14 cellular contexts compared by ENCODE assay signal in the genomic region with DNA sequence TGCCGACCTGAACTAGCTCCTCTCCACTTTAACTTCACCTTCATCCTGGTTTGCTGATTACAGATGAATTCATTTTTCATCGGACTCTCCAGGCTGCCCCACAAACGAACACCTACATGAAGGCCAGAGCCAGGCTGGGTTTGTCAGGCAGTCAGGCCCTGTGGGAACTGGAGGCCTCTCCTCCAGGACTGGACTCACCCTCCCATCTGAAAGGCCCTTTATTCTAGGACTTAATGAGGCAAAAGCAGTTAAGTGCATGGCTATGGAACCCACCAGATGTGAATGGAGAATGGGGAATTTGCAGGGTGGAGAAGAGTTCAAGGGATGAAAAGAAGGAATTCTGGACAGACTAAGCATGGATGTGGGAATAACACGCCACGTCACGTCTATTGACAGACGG.
DNase-seq lines count a peak whose midpoint lies in the region; ATAC-seq, FAIRE-seq and TF ChIP-seq lines count a peak whose summit lies in the region.
"Had no signal": no experiment of that assay in that cellular context is flagged by ENCODE, and none has a peak within 500 bp of the region (broad histone marks: within the 10 kb centered on the region; RNA-seq: fewer than 3 reads in every experiment).

No MANE protein-coding gene starts in this region.

- WGBS in liver, result 78% methylated on average over 7 of the region's 7 CpGs
- WGBS in HepG2 (ENCODE audit: low lambda C conversion rate), result 65% methylated on average over 7 of the region's 7 CpGs
- 92% methylated on average over 7 of the region's 7 CpGs for WGBS in endodermal cell (ENCODE audit: insufficient coverage in 1 of 2, insufficient read length in 1 of 2), 2 experiments

- H3K9me3 ChIP-seq in liver (ENCODE audit: control insufficient read depth in 4 of 4, low read length in 3 of 4) (no peaks in the 10 kb centered on the region), HepG2 (ENCODE audit: low read length) (no peaks in the 10 kb centered on the region), endodermal cell (ENCODE audit: control insufficient read depth, low read length) (peaks cover 5% of the 10 kb centered on the region), vagina (no peaks in the 10 kb centered on the region)

- TF ChIP-seq EP300 in HepG2 (IDR thresholded peaks at IDR 0.05; ENCODE audit: low read depth in 2 of 2, low read length in 2 of 2) (no peak), HepG2 (CRISPR knock-in tag; IDR thresholded peaks at IDR 0.05; ENCODE audit: borderline replicate concordance) (no peak)

- no peak overlapping the region for H3K4me2 ChIP-seq in HepG2 (ENCODE audit: low read depth, low read length)

- peak overlapping the region; percentile 39 to 99 for H3K27ac ChIP-seq in liver (ENCODE audit: low read depth in 1 of 2, low read length in 2 of 2)
- no peak overlapping the region for H3K27ac ChIP-seq in HepG2 (ENCODE audit: extremely low read length, insufficient read depth, low read length)
- peak overlapping the region; percentile 45 for H3K27ac ChIP-seq in endodermal cell (ENCODE audit: low read depth, low read length)
- peak overlapping the region; percentile 97 for H3K27ac ChIP-seq in vagina
- H3K27ac ChIP-seq: C4-2B had no signal

- peak overlapping the region; percentile 74 for H3K4me3 Mint-ChIP-seq in endodermal cell
- H3K4me3 Mint-ChIP-seq in nephron, result peak overlapping the region; percentile 65 to 98 (median 96)
- H3K4me3 Mint-ChIP-seq: dendritic cell treated with granulocyte-macrophage colony-stimulating factor and Interleukin-4, amounts not matched to agents 40 ng/mL and 50 ng/mL, for 4 days had no signal

- no peak for TF ChIP-seq POLR2A in HepG2 (IDR thresholded peaks at IDR 0.05; ENCODE audit: insufficient read depth in 1 of 2, low read depth in 2 of 2, low read length in 2 of 2)
- no peak for TF ChIP-seq POLR2A in vagina (IDR thresholded peaks at IDR 0.05)

- BruUV-seq in HepG2 (replicated peaks; lab: Mats Ljungman, UMichigan), result no TSS peak

- ATAC-seq in HepG2 (no peak), GM19328 (IDR thresholded peaks at IDR 0.05; ENCODE audit: unreplicated experiment) (no peak)

- no peaks in the 10 kb centered on the region for H3K79me2 ChIP-seq in HepG2 (ENCODE audit: insufficient read depth, low read length)

- TF ChIP-seq RAD21 in liver (IDR thresholded peaks at IDR 0.05) (no peak), HepG2 (CRISPR knock-in tag; IDR thresholded peaks at IDR 0.05) (no peak)

- POLR2A ChIA-PET in HepG2 (lab: Yijun Ruan, JAX), result no interaction called here

- DNase-seq in HepG2 (ENCODE audit: low spot score) (no peak), endodermal cell (peak; percentile 53), vagina (ENCODE audit: extremely low spot score in 2 of 2) (no peak), NCI-H82 (lab: John Stamatoyannopoulos, UW) (no peak), HUDEP-2 (lab: John Stamatoyannopoulos, UW; ENCODE audit: unreplicated experiment in 76 of 76) (no peak)
- DNase-seq: activated CD4-positive, CD25-positive, alpha-beta regulatory T cell; NCI-H1930; stimulated activated CD4-positive, alpha-beta T cell treated with anti-CD3 and anti-CD28 coated beads, Interleukin-2, amount 100 ng/mL, for 48 hours had no signal

- H3K27me3 Mint-ChIP-seq in endodermal cell (ENCODE audit: insufficient read depth) (no peaks in the 10 kb centered on the region), nephron (ENCODE audit: low read depth) (no peaks in the 10 kb centered on the region)
- H3K27me3 Mint-ChIP-seq: dendritic cell treated with granulocyte-macrophage colony-stimulating factor and Interleukin-4, amounts not matched to agents 40 ng/mL and 50 ng/mL, for 4 days had no signal

- H3K27ac Mint-ChIP-seq in endodermal cell (peak overlapping the region; percentile 57), nephron (peak overlapping the region; percentile 92 to 98 (median 94))
- H3K27ac Mint-ChIP-seq: activated T-helper 2 cell treated with anti-CD3 and anti-CD28 coated beads, Interferon-gamma antibody, Interleukin-2, Interleukin-4, amounts not matched to agents 10 μg/mL and 5 μg/mL and 100 μg/mL, durations not matched to agents 14 hours and 24 hours and 36 hours had no signal

- no peaks in the 10 kb centered on the region for H4K20me1 ChIP-seq in HepG2 (ENCODE audit: insufficient read depth, low read length)

- no peak overlapping the region for H2AFZ ChIP-seq in HepG2 (ENCODE audit: low read length)

- CTCF ChIA-PET in HepG2 (lab: Yijun Ruan, JAX; ENCODE audit: low intra/inter-chr PET ratio, low total read pairs), result no interaction called here

- peaks cover 3% of the 10 kb centered on the region for H3K9me3 Mint-ChIP-seq in endodermal cell
- no peaks in the 10 kb centered on the region for H3K9me3 Mint-ChIP-seq in nephron
- H3K9me3 Mint-ChIP-seq: dendritic cell treated with granulocyte-macrophage colony-stimulating factor and Interleukin-4, amounts not matched to agents 40 ng/mL and 50 ng/mL, for 4 days had no signal

- intact Hi-C loops in HepG2 (cut with micrococcal nuclease; ENCODE audit: unreplicated experiment) (no loop called here), vagina (cut with DNase I) (loop anchor here (2.0 to 5.0 kb wide), 2 partner anchors 51 to 727 kb away; partner anchors contain the start of gene ZNF438)

- peaks cover 3% of the 10 kb centered on the region for H3K36me3 Mint-ChIP-seq in endodermal cell (ENCODE audit: low read depth)
- no peaks in the 10 kb centered on the region for H3K36me3 Mint-ChIP-seq in nephron (ENCODE audit: low read depth)

- H3K9ac ChIP-seq in liver (ENCODE audit: low read depth in 1 of 2, low read length in 2 of 2), result no peak overlapping the region
- H3K9ac ChIP-seq in HepG2 (ENCODE audit: insufficient read depth, low read depth, low read length), result no peak overlapping the region
- no peak overlapping the region for H3K9ac ChIP-seq in endodermal cell (ENCODE audit: extremely low read depth, low read length, poor library complexity, severe bottlenecking)

- H3K4me1 Mint-ChIP-seq in endodermal cell (peaks cover 55% of the 10 kb centered on the region), nephron (peaks cover 86% of the 10 kb centered on the region)

- FAIRE-seq in HepG2 (lab: Jason Lieb, UNC), result no peak

- H3K4me1 ChIP-seq in liver (ENCODE audit: control insufficient read depth in 4 of 4, insufficient read depth in 4 of 4, low read length in 3 of 4), result peaks cover 3 to 38% (median 27%) of the 10 kb centered on the region in 4 donors
- peaks cover 30% of the 10 kb centered on the region for H3K4me1 ChIP-seq in HepG2 (ENCODE audit: insufficient read depth, low read length)
- H3K4me1 ChIP-seq in endodermal cell (ENCODE audit: control insufficient read depth, insufficient read depth, low read length), result peaks cover 8% of the 10 kb centered on the region
- peaks cover 44% of the 10 kb centered on the region for H3K4me1 ChIP-seq in vagina

- in situ Hi-C loops in HepG2 (cut with HindIII; ENCODE audit: extremely low pct_ligation_motif_present, low pct_unique_long_range_greater_than_20kb), result loop anchor here (25.0 kb wide), 1 partner anchor 971 kb away; no protein-coding TSS in a partner anchor

- H3K27me3 ChIP-seq in liver (ENCODE audit: control insufficient read depth in 4 of 4, insufficient read depth in 4 of 4, low read length in 3 of 4) (no peaks in the 10 kb centered on the region), HepG2 (ENCODE audit: control insufficient read depth in 1 of 2, insufficient read depth in 2 of 2, low read length in 2 of 2) (peaks cover 0 to 9% of the 10 kb centered on the region in 2 experiments; a peak in 3 of 5 replicates), endodermal cell (ENCODE audit: control insufficient read depth, insufficient read depth, low read length, poor library complexity, severe bottlenecking) (no peaks in the 10 kb centered on the region), vagina (no peaks in the 10 kb centered on the region)

- H3K36me3 ChIP-seq in liver (ENCODE audit: control insufficient read depth in 4 of 4, insufficient read depth in 3 of 4, low read depth in 1 of 4, low read length in 3 of 4) (no peaks in the 10 kb centered on the region), HepG2 (replicated peaks in 1 of 2; ENCODE audit: control insufficient read depth in 1 of 2, insufficient read depth in 2 of 2, low read length in 2 of 2) (no peaks in the 10 kb centered on the region), endodermal cell (ENCODE audit: control insufficient read depth, insufficient read depth, low read length) (no peaks in the 10 kb centered on the region), vagina (no peaks in the 10 kb centered on the region)

- TF ChIP-seq CTCF in liver (IDR thresholded peaks at IDR 0.05; ENCODE audit: low read depth, low read length, missing input control) (no peak), HepG2 (CRISPR knock-in tag; IDR thresholded peaks at IDR 0.05) (no peak), endodermal cell (conservative IDR thresholded peaks at IDR 0.05) (no peak), nephron (IDR thresholded peaks at IDR 0.05; ENCODE audit: unreplicated experiment in 3 of 3) (no peak), vagina (IDR thresholded peaks at IDR 0.05) (no peak)

- no peak overlapping the region for H3K4me3 ChIP-seq in liver (ENCODE audit: low read depth in 1 of 3, low read length in 3 of 3)
- H3K4me3 ChIP-seq in HepG2 (replicated peaks in 1 of 3; ENCODE audit: insufficient read depth in 1 of 3, low read depth in 2 of 3, low read length in 3 of 3), result no peak overlapping the region
- H3K4me3 ChIP-seq in endodermal cell (ENCODE audit: low read length), result no peak overlapping the region
- no peak overlapping the region for H3K4me3 ChIP-seq in vagina

TF ChIP-seq in liver, 16 proteins besides CTCF, POLR2A, EP300 and RAD21 (continues in another document):
- TF ChIP-seq NR2F2 (IDR thresholded peaks at IDR 0.05) (no peak), SP1 (IDR thresholded peaks at IDR 0.05) (no peak), RXRA (IDR thresholded peaks at IDR 0.05) (no peak), JUND (IDR thresholded peaks at IDR 0.05) (no peak)

TF ChIP-seq in HepG2, 621 proteins besides CTCF, POLR2A, EP300 and RAD21:
- TF ChIP-seq REPIN1 (CRISPR knock-in tag; IDR thresholded peaks at IDR 0.05; ENCODE audit: borderline replicate concordance, low read depth) (no peak), ZNF567 (CRISPR knock-in tag; IDR thresholded peaks at IDR 0.05; ENCODE audit: borderline replicate concordance) (no peak)
